35 cellular contexts compared by ENCODE assay signal in genomic region chr4:168892456-168892855, GRCh38.
"Had no signal": no experiment of that assay in that cellular context is flagged by ENCODE, and none has a peak within 500 bp of the region (broad histone marks: within the 10 kb centered on the region; RNA-seq: fewer than 3 reads in every experiment).

No MANE protein-coding gene starts in this region.

- H3K4me1 ChIP-seq: Peyer's patch had no signal

- H3K27ac ChIP-seq: KMS-11, Peyer's patch, SJSA1, VCaP had no signal

- ATAC-seq: activated CD8-positive, alpha-beta memory T cell treated with anti-CD3 and anti-CD28 coated beads, Interleukin-2, amount 10 ng/mL, durations not matched to agents 7 days and 5 days; activated T-cell treated with anti-CD3 and anti-CD28 coated beads, Interleukin-2, amount 50 U/mL, for 72 hours; activated T-helper 17 cell treated with anti-CD3 and anti-CD28 coated beads, Interleukin-2, amount 50 U/mL, for 72 hours; body of pancreas; PC-3 had no signal

- H3K27me3 ChIP-seq: body of pancreas, Peyer's patch, SJSA1 had no signal

- H3K9ac ChIP-seq: KMS-11, SK-N-SH had no signal

- DNase-seq: activated B cell treated with CpG ODN at 0.5 μM for 24 hours; activated CD4-positive, alpha-beta memory T cell treated with anti-CD3 and anti-CD28 coated beads, Interleukin-2, amount 10 ng/mL, durations not matched to agents 7 days and 5 days; activated CD4-positive, alpha-beta T cell treated with anti-CD3 and anti-CD28 coated beads for 1 hour; activated CD4-positive, alpha-beta T cell treated with anti-CD3 and anti-CD28 coated beads for 48 hours; activated CD8-positive, alpha-beta memory T cell treated with anti-CD3 and anti-CD28 coated beads for 24 hours; activated CD8-positive, alpha-beta memory T cell treated with anti-CD3 and anti-CD28 coated beads, Interleukin-2, amount 10 ng/mL, durations not matched to agents 7 days and 5 days; activated CD8-positive, alpha-beta memory T cell treated with anti-CD3 and anti-CD28 coated beads, Interleukin-2, amount 50 U/mL, for 48 hours; activated effector memory CD4-positive, alpha-beta T cell treated with anti-CD3 and anti-CD28 coated beads, Interleukin-2, amount 50 U/mL, for 16 hours; activated naive CD4-positive, alpha-beta T cell; activated naive CD4-positive, alpha-beta T cell treated with anti-CD3 and anti-CD28 coated beads, Interleukin-2, amount 50 U/mL, for 16 hours; activated naive CD8-positive, alpha-beta T cell treated with anti-CD3 and anti-CD28 coated beads for 36 hours; activated T-cell treated with anti-CD3 and anti-CD28 coated beads, Interleukin-2, amount 50 U/mL, for 72 hours; amygdala; body of pancreas; NCI-H1092 treated with DMSO at 0.1 percent for 48 hours; NCI-H146; NCI-H187; NCI-H2029 treated with DMSO at 0.1 percent for 48 hours; NCI-H2107; NCI-H510A; NCI-H526; NCI-H748 treated with DMSO at 0.1 percent for 48 hours; NK-92 treated with Interleukin-12 subunit alpha and Interleukin-12 subunit beta, amount 100 ng/mL, for 24 hours; PC-3; Peyer's patch; RPMI8226; SHP77 treated with DMSO at 0.1 percent for 48 hours; SK-N-SH; T-helper 1 cell; T-helper 2 cell; T-helper 9 cell had no signal

- H3K4me3 ChIP-seq: body of pancreas, Peyer's patch, SJSA1 had no signal

- H3K9me3 ChIP-seq: body of pancreas, Peyer's patch, SJSA1, SK-N-SH had no signal

- H3K4me2 ChIP-seq: KMS-11, SK-N-SH had no signal
